Comparison of ENCODE assay signal across 8 cellular contexts in genomic region chr10:91908358-91909177, GRCh38. TPM values are rescaled to one million over a fixed set of nuclear protein-coding genes. Genes with fewer than 3 reads are reported as not detected.
DNase-seq lines count a peak whose midpoint lies in the region; ATAC-seq, FAIRE-seq and TF ChIP-seq lines count a peak whose summit lies in the region.

No MANE protein-coding gene starts in this region.

- POLR2A ChIA-PET in T-cell (lab: Charles Lee): interaction anchor here (0.6 to 1.6 kb wide), 4 partner anchors 14 to 137 kb away, joined by 3 to 8 read pairs (median 4); partner anchors contain the start of gene BTAF1 (in 2 of the 2)

- peaks cover 4 to 6% of the 10 kb centered on the region in 2 donors for H3K27me3 Mint-ChIP-seq in T-cell

- H3K36me3 Mint-ChIP-seq in T-cell: no peaks in the 10 kb centered on the region

- DNase-seq in GM12892 (ENCODE audit: insufficient read length) (peak; percentile 68), NCI-H1092 (lab: John Stamatoyannopoulos, UW) (peak; percentile 64), T-cell (peak; percentile 27 to 75 (median 60)), amygdala (lab: John Stamatoyannopoulos, UW) (peak in 53 of 56 donors; percentile 19 to 80 (median 60)), hepatic stellate cell (ENCODE audit: low spot score) (peak; percentile 81), renal cortical epithelial cell (ENCODE audit: low read depth) (peak; percentile 46), GOT3 (lab: John Stamatoyannopoulos, UW) (no peak)

- CTCF ChIA-PET in T-cell (lab: Charles Lee): interaction anchor here (0.6 to 3.1 kb wide), 14 partner anchors 9 to 610 kb away, joined by 3 to 21 read pairs (median 4); partner anchors contain the start of genes BTAF1 (in 1 of the 2) and TNKS2 (in 1 of the 2)

- peak; percentile 93 for FAIRE-seq in GM12892 (lab: Jason Lieb, UNC)

- peak overlapping the region; percentile 86 to 96 (median 90) for H3K4me3 Mint-ChIP-seq in T-cell

- ATAC-seq in HG02623 (IDR thresholded peaks at IDR 0.05; ENCODE audit: unreplicated experiment) (peak; percentile 85), T-cell (replicated peaks in 1 of 4) (peak; percentile 87 to 91 (median 87))

- no peaks in the 10 kb centered on the region for H3K9me3 Mint-ChIP-seq in T-cell

- H3K27ac Mint-ChIP-seq in T-cell: peak overlapping the region; percentile 82 to 92

- TF ChIP-seq POLR2A in GM12892 (IDR thresholded peaks at IDR 0.05; ENCODE audit: low read depth, low read length): peak; percentile 42; the same call in 1 of the 2 replicates

- peaks cover 25 to 29% (median 28%) of the 10 kb centered on the region in 3 donors for H3K4me1 Mint-ChIP-seq in T-cell

RNA-seq across cellular contexts. Expression of gene FGFBP3, which starts 0.7 kb away (rescaled TPM):
- 0.25 TPM for polyA plus RNA-seq in GM12892 (2012; ENCODE audit: missing spikeins)
- 1 to 10 TPM in 4 of 5 donors, under 1 TPM in 1; 0.98 to 6.7 (median 5.9) TPM for total RNA-seq in T-cell
- total RNA-seq in renal cortical epithelial cell: 0.15 and 0.17 TPM in 2 replicates

RNA-seq across cellular contexts. Expression of gene BTAF1, which starts 15.0 kb away (rescaled TPM):
- polyA plus RNA-seq in GM12892 (2012; ENCODE audit: missing spikeins): 67.0 TPM
- 10 to 100 TPM; 61.0 to 81.8 (median 66.5) TPM for total RNA-seq in T-cell
- total RNA-seq in renal cortical epithelial cell: 30.6 and 45.7 TPM in 2 replicates
